21 cellular contexts compared by ENCODE assay signal in genomic region chr10:77715536-77715935, GRCh38.
DNase-seq lines count a peak whose midpoint lies in the region; ATAC-seq, FAIRE-seq and TF ChIP-seq lines count a peak whose summit lies in the region.
"Had no signal": no experiment of that assay in that cellular context is flagged by ENCODE, and none has a peak within 500 bp of the region (broad histone marks: within the 10 kb centered on the region; RNA-seq: fewer than 3 reads in every experiment).

No MANE protein-coding gene starts in this region.

- in situ Hi-C loops in K562 (cut with MboI) = no loop called here

- TF ChIP-seq RAD21 in K562 (CRISPR knock-in tag; conservative IDR thresholded peaks at IDR 0.05 in 1 of 2, IDR thresholded peaks at IDR 0.05 in 1 of 2) = no peak

- H3K9me3 ChIP-seq in OCI-LY3 (ENCODE audit: insufficient read depth, low read length) = no peaks in the 10 kb centered on the region
- no peaks in the 10 kb centered on the region for H3K9me3 ChIP-seq in K562 (replicated peaks; ENCODE audit: control insufficient read depth, insufficient read depth, low read depth, low read length)
- no peaks in the 10 kb centered on the region for H3K9me3 ChIP-seq in esophagus muscularis mucosa
- no peaks in the 10 kb centered on the region for H3K9me3 ChIP-seq in trophoblast cell (ENCODE audit: insufficient read depth, low read depth, low read length)
- H3K9me3 ChIP-seq in ascending aorta = no peaks in the 10 kb centered on the region
- H3K9me3 ChIP-seq: BE2C, BLaER1 had no signal

- H3K36me3 ChIP-seq in OCI-LY3 (replicated peaks; ENCODE audit: low read depth, low read length) = no peaks in the 10 kb centered on the region
- H3K36me3 ChIP-seq in K562 (ENCODE audit: control insufficient read depth, insufficient read depth, low read length) = no peaks in the 10 kb centered on the region
- H3K36me3 ChIP-seq in esophagus muscularis mucosa = no peaks in the 10 kb centered on the region
- H3K36me3 ChIP-seq in trophoblast cell (ENCODE audit: control insufficient read depth in 1 of 2, insufficient read depth in 2 of 2, low read length in 2 of 2) = no peaks in the 10 kb centered on the region
- no peaks in the 10 kb centered on the region for H3K36me3 ChIP-seq in ascending aorta
- H3K36me3 ChIP-seq: BE2C, BLaER1 had no signal

- no peak overlapping the region for H3K9ac ChIP-seq in OCI-LY3 (ENCODE audit: low read length)
- H3K9ac ChIP-seq in K562 (ENCODE audit: insufficient read depth in 1 of 2, low read depth in 2 of 2, low read length in 2 of 2) = no peak overlapping the region
- H3K9ac ChIP-seq in trophoblast cell (ENCODE audit: low read length) = no peak overlapping the region
- H3K9ac ChIP-seq: BLaER1 had no signal

- no peak overlapping the region for H3K18ac ChIP-seq in trophoblast cell (ENCODE audit: low read length)

- no peaks in the 10 kb centered on the region for H3K9me1 ChIP-seq in K562 (ENCODE audit: control insufficient read depth, insufficient read depth, low read length)

- no peak overlapping the region for H2AK5ac ChIP-seq in trophoblast cell (ENCODE audit: low read length)

- peak overlapping the region; percentile 23; the same call in 1 of the 2 replicates for H3K4me2 ChIP-seq in OCI-LY3 (ENCODE audit: low read length)
- no peak overlapping the region for H3K4me2 ChIP-seq in K562 (ENCODE audit: insufficient read depth, low read length)
- H3K4me2 ChIP-seq in trophoblast cell (ENCODE audit: low read length) = no peak overlapping the region
- H3K4me2 ChIP-seq: BLaER1 had no signal

- no peak for FAIRE-seq in K562 (lab: Jason Lieb, UNC)
- FAIRE-seq: A204.1, GM12891, GM19239 had no signal

- TF ChIP-seq EP300 in K562 (IDR thresholded peaks at IDR 0.05; ENCODE audit: low read length) (no peak), esophagus muscularis mucosa (IDR thresholded peaks at IDR 0.05) (no peak)

- H3K4me3 ChIP-seq in OCI-LY3 (ENCODE audit: low read length) (no peak overlapping the region), K562 (no peak overlapping the region), esophagus muscularis mucosa (no peak overlapping the region), trophoblast cell (ENCODE audit: low read depth, low read length) (no peak overlapping the region), ascending aorta (no peak overlapping the region)
- H3K4me3 ChIP-seq: BLaER1 had no signal

- H4K20me1 ChIP-seq in OCI-LY3 (ENCODE audit: insufficient read depth, low read length) = no peaks in the 10 kb centered on the region
- H4K20me1 ChIP-seq in K562 (replicated peaks; ENCODE audit: control insufficient read depth, insufficient read depth, low read length) = no peaks in the 10 kb centered on the region
- H4K20me1 ChIP-seq: BLaER1 had no signal

- no peak overlapping the region for H2BK120ac ChIP-seq in trophoblast cell (ENCODE audit: insufficient read depth, low read length, poor library complexity)

- H3K79me2 ChIP-seq in OCI-LY3 (ENCODE audit: low read length) (peaks cover 2% of the 10 kb centered on the region), K562 (ENCODE audit: control insufficient read depth, insufficient read depth, low read length) (no peaks in the 10 kb centered on the region), trophoblast cell (ENCODE audit: control insufficient read depth, insufficient read depth, low read length, poor library complexity) (no peaks in the 10 kb centered on the region)

- H3K4ac ChIP-seq in trophoblast cell (ENCODE audit: low read depth, low read length) = no peak overlapping the region

- TF ChIP-seq CTCF in OCI-LY3 (IDR thresholded peaks at IDR 0.05; ENCODE audit: low read depth, low read length) = no peak
- TF ChIP-seq CTCF in K562 (IDR thresholded peaks at IDR 0.05 in 2 of 3, conservative IDR thresholded peaks at IDR 0.05 in 1 of 3; ENCODE audit: insufficient read depth in 2 of 3, low read depth in 1 of 3, low read length in 3 of 3) = no peak
- no peak for TF ChIP-seq CTCF in esophagus muscularis mucosa (IDR thresholded peaks at IDR 0.05)
- no peak for TF ChIP-seq CTCF in ascending aorta (IDR thresholded peaks at IDR 0.05)

- CTCF ChIA-PET in K562 (lab: Yijun Ruan, JAX; ENCODE audit: low intra/inter-chr PET ratio) = interaction anchor here (0.6 to 1.6 kb wide), 2 partner anchors 41 to 314 kb away, joined by 3 to 6 read pairs; partner anchors contain the start of gene POLR3A

- no peak overlapping the region for H4K12ac ChIP-seq in trophoblast cell (ENCODE audit: low read depth, low read length)

- H2BK5ac ChIP-seq in trophoblast cell (ENCODE audit: low read depth, low read length, poor library complexity) = no peak overlapping the region

- H3K4me1 ChIP-seq in OCI-LY3 (ENCODE audit: low read length) = peaks cover 48% of the 10 kb centered on the region
- H3K4me1 ChIP-seq in K562 (replicated peaks in 1 of 2; ENCODE audit: control insufficient read depth in 2 of 2, insufficient read depth in 2 of 2, low read length in 2 of 2) = peaks cover 3 to 8% of the 10 kb centered on the region in 2 experiments; a peak in 3 of 5 replicates
- peaks cover 8 to 14% (median 13%) of the 10 kb centered on the region in 4 donors for H3K4me1 ChIP-seq in esophagus muscularis mucosa
- peaks cover 9 to 12% of the 10 kb centered on the region in 2 experiments for H3K4me1 ChIP-seq in trophoblast cell (ENCODE audit: control insufficient read depth in 1 of 2, insufficient read depth in 2 of 2, low read length in 2 of 2)
- peaks cover 0 to 3% of the 10 kb centered on the region in 2 donors for H3K4me1 ChIP-seq in ascending aorta

- H3K79me1 ChIP-seq in trophoblast cell (ENCODE audit: low read length) = peaks cover 4% of the 10 kb centered on the region

- H4K8ac ChIP-seq in trophoblast cell (ENCODE audit: low read depth, low read length) = no peak overlapping the region

- no peak overlapping the region for H3K23ac ChIP-seq in trophoblast cell (ENCODE audit: low read length)

- POLR2A ChIA-PET in K562 (lab: Yijun Ruan, JAX) = interaction anchor here (0.6 kb wide), 1 partner anchor 534 kb away, joined by 3 read pairs; no protein-coding TSS in a partner anchor

- H3K27me3 ChIP-seq in OCI-LY3 (ENCODE audit: low read depth, low read length) (no peaks in the 10 kb centered on the region), K562 (ENCODE audit: control insufficient read depth in 2 of 2, insufficient read depth in 2 of 2, low read length in 2 of 2) (peaks cover 0 to 31% of the 10 kb centered on the region in 2 experiments; a peak in 3 of 5 replicates), esophagus muscularis mucosa (peaks cover 0 to 14% (median 0%) of the 10 kb centered on the region in 4 donors), trophoblast cell (ENCODE audit: insufficient read depth, low read length) (no peaks in the 10 kb centered on the region), ascending aorta (no peaks in the 10 kb centered on the region)
- H3K27me3 ChIP-seq: BE2C, BLaER1 had no signal

- no peak overlapping the region for H3K14ac ChIP-seq in trophoblast cell (ENCODE audit: low read length)

- H3K27ac ChIP-seq in OCI-LY3 (ENCODE audit: low read length) = no peak overlapping the region
- no peak overlapping the region for H3K27ac ChIP-seq in K562 (ENCODE audit: extremely low read depth, low read depth, low read length)
- H3K27ac ChIP-seq in esophagus muscularis mucosa (replicated peaks in 1 of 4) = no peak overlapping the region
- H3K27ac ChIP-seq in trophoblast cell (ENCODE audit: low read depth, low read length) = no peak overlapping the region
- H3K27ac ChIP-seq in ascending aorta = no peak overlapping the region
- H3K27ac ChIP-seq: BLaER1 had no signal

- intact Hi-C loops in K562 (cut with micrococcal nuclease) (loop anchor here (1.0 kb wide), 1 partner anchor 41 kb away; no protein-coding TSS in a partner anchor), esophagus muscularis mucosa (cut with DNase I) (no loop called here), ascending aorta (cut with DNase I) (no loop called here)

- no peak for ATAC-seq in K562

- H2AFZ ChIP-seq in OCI-LY3 (ENCODE audit: low read depth, low read length) = no peak overlapping the region
- H2AFZ ChIP-seq in K562 (ENCODE audit: low read depth, low read length) = no peak overlapping the region
- H2AFZ ChIP-seq in trophoblast cell (ENCODE audit: insufficient read depth, low read length, poor library complexity) = no peak overlapping the region

- DNase-seq in K562 (ENCODE audit: extremely low read depth in 1 of 4, low spot score in 3 of 4) (no peak), esophagus muscularis mucosa (ENCODE audit: extremely low spot score) (peak; percentile 79), trophoblast cell (peak; percentile 38 to 76), ascending aorta (ENCODE audit: low spot score in 2 of 2) (no peak), DMS53 (lab: John Stamatoyannopoulos, UW) (no peak)
- no peak for DNase-seq in activated CD4-positive, alpha-beta T cell treated with anti-CD3 and anti-CD28 coated beads for 1 hour
- DNase-seq: C1 segment of cervical spinal cord; CD4-positive, alpha-beta memory T cell; CD8-positive, alpha-beta memory T cell; COR-L47; DMS 273 treated with DMSO at 0.1 percent for 48 hours; DMS153; DND-41; EL; GDM1 had no signal

- 0% methylated on average over 1 of the region's 1 CpG for WGBS in K562 (ENCODE audit: insufficient coverage, low coverage, missing lambda C conversion rate)
- WGBS in esophagus muscularis mucosa = 82% methylated on average over 1 of the region's 1 CpG
- WGBS in trophoblast cell (ENCODE audit: extremely low coverage, insufficient coverage, insufficient read length) = no CpG with 5 or more reads among the region's 1 CpG

- H2BK12ac ChIP-seq in trophoblast cell (ENCODE audit: low read length) = no peak overlapping the region

- H4K91ac ChIP-seq in trophoblast cell (ENCODE audit: low read depth, low read length) = no peak overlapping the region

- TF ChIP-seq POLR2A in K562 (conservative IDR thresholded peaks at IDR 0.05) (no peak), esophagus muscularis mucosa (IDR thresholded peaks at IDR 0.05; ENCODE audit: low read depth) (no peak)

- no TSS peak for BruUV-seq in K562 (replicated peaks; lab: Mats Ljungman, UMichigan)

TF ChIP-seq in K562, 482 proteins besides CTCF, POLR2A, EP300 and RAD21 (continues in another document):
- TF ChIP-seq RBM25 (IDR thresholded peaks at IDR 0.05; ENCODE audit: low read depth, low read length, severe bottlenecking) = peak; percentile 39

Comparison
In these comparisons a context has a peak if more than half of its experiments do, and no peak if none do; other contexts are left out.
1. DNase-seq: peak in esophagus muscularis mucosa (single experiment) and trophoblast cell (2 of 2); none in K562 (0 of 4), ascending aorta (0 of 2), activated CD4-positive, alpha-beta T cell treated with anti-CD3 and anti-CD28 coated beads for 1 hour (single experiment) and DMS53 (single experiment).